1 cellular context compared by ENCODE assay signal in the genomic region with DNA sequence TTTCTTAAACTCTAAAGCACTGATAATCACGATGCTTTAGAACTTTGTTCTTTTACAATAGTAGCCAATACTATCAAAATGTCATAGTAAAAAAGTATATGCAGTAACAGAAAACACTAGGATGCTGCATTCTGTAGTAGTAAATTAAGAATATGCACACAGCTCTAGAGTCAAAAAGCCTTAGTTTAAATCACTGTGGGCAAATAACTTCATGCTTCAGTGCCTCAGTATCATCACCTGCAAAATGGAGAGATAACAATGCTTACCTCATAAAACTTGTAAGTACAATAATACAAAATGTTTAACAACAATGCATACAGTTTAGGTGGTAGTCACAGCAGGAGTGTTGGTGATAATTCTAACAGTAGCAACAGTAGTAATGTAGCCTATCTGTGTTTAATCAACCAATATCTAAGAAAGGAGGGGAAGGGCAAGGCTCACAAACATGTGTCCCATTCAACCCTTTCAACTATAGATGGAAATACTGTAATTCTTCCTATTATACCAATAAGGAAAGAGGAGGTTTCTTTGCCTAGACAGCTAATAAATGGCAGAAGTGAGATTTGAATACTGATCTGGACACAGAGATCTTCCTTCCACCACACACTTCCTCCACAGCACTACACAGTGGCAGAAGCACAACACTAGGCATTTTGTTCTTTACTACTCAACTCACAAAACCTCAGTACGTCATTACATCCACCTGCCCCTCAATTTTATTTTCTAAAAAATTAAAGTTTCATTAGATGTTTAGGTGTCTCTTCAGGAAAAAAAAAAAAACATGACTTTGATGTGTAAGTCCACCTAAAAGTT.
TF ChIP-seq lines count a peak whose summit lies in the region.

No MANE protein-coding gene starts in this region.

TF ChIP-seq in K562, 482 proteins besides CTCF, POLR2A, EP300 and RAD21 (continued from another document):
- TF ChIP-seq, protein P1, sequence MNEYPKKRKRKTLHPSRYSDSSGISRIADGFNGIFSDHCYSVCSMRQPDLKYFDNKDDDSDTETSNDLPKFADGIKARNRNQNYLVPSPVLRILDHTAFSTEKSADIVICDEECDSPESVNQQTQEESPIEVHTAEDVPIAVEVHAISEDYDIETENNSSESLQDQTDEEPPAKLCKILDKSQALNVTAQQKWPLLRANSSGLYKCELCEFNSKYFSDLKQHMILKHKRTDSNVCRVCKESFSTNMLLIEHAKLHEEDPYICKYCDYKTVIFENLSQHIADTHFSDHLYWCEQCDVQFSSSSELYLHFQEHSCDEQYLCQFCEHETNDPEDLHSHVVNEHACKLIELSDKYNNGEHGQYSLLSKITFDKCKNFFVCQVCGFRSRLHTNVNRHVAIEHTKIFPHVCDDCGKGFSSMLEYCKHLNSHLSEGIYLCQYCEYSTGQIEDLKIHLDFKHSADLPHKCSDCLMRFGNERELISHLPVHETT (CRISPR knock-in tag; conservative IDR thresholded peaks at IDR 0.05 in 1 of 2, IDR thresholded peaks at IDR 0.05 in 1 of 2) = no peak
- TF ChIP-seq ZNF253 (CRISPR knock-in tag; conservative IDR thresholded peaks at IDR 0.05) (no peak), MAFF (IDR thresholded peaks at IDR 0.05; ENCODE audit: low read length) (no peak), ZNF41 (CRISPR knock-in tag; conservative IDR thresholded peaks at IDR 0.05) (no peak), U2AF1 (optimal IDR thresholded peaks at IDR 0.05; ENCODE audit: low read depth, low read length) (no peak), ADNP (tag; IDR thresholded peaks at IDR 0.05) (0 out of 2 replicates have a peak, but pooled peaks have one; percentile 17)
- TF ChIP-seq, protein P2, sequence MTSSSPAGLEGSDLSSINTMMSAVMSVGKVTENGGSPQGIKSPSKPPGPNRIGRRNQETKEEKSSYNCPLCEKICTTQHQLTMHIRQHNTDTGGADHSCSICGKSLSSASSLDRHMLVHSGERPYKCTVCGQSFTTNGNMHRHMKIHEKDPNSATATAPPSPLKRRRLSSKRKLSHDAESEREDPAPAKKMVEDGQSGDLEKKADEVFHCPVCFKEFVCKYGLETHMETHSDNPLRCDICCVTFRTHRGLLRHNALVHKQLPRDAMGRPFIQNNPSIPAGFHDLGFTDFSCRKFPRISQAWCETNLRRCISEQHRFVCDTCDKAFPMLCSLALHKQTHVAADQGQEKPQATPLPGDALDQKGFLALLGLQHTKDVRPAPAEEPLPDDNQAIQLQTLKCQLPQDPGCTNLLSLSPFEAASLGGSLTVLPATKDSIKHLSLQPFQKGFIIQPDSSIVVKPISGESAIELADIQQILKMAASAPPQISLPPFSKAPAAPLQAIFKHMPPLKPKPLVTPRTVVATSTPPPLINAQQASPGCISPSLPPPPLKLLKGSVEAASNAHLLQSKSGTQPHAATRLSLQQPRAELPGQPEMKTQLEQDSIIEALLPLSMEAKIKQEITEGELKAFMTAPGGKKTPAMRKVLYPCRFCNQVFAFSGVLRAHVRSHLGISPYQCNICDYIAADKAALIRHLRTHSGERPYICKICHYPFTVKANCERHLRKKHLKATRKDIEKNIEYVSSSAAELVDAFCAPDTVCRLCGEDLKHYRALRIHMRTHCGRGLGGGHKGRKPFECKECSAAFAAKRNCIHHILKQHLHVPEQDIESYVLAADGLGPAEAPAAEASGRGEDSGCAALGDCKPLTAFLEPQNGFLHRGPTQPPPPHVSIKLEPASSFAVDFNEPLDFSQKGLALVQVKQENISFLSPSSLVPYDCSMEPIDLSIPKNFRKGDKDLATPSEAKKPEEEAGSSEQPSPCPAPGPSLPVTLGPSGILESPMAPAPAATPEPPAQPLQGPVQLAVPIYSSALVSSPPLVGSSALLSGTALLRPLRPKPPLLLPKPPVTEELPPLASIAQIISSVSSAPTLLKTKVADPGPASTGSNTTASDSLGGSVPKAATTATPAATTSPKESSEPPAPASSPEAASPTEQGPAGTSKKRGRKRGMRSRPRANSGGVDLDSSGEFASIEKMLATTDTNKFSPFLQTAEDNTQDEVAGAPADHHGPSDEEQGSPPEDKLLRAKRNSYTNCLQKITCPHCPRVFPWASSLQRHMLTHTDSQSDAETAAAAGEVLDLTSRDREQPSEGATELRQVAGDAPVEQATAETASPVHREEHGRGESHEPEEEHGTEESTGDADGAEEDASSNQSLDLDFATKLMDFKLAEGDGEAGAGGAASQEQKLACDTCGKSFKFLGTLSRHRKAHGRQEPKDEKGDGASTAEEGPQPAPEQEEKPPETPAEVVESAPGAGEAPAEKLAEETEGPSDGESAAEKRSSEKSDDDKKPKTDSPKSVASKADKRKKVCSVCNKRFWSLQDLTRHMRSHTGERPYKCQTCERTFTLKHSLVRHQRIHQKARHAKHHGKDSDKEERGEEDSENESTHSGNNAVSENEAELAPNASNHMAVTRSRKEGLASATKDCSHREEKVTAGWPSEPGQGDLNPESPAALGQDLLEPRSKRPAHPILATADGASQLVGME (CRISPR knock-in tag; IDR thresholded peaks at IDR 0.05) = no peak
